Comparison of ENCODE assay signal across 9 cellular contexts in the genomic region with DNA sequence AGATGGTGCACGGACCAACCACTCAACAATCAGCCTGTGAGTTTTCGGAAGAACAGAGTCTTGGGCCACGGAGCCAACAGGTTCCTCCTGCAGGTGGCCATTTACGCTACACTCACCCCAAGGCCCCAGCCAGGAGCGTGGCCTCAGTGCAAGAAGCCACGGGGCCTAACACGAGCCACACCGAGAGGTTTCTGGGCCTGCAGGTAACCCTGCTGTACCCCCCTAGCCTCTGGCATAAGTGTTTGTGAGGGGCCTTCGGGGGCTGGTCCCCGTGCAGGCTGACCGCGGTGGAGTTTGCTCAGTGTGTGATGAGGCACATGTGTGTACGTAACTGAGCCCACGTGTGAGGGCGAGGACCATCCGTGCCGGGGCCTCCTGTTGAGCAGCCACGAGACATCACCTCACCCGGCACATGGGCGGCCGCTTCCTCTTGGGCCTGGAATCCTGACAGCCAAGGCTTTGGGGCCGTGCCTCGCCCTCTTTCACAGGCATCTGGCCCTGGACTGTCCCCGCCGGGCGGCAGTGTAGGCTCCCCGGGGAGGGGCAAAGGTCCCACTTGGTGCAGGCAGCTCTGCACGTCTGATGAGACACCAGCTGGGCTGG.
DNase-seq lines count a peak whose midpoint lies in the region; ATAC-seq lines count a peak whose summit lies in the region.
"Had no signal": no experiment of that assay in that cellular context is flagged by ENCODE, and none has a peak within 500 bp of the region (broad histone marks: within the 10 kb centered on the region; RNA-seq: fewer than 3 reads in every experiment).

No MANE protein-coding gene starts in this region.

- peak overlapping the region; percentile 98 for H3K27ac Mint-ChIP-seq in activated naive CD8-positive, alpha-beta T cell treated with anti-CD3 and anti-CD28 coated beads, Interleukin-2, amount 10 ng/mL, durations not matched to agents 7 days and 5 days

- peaks cover 30% of the 10 kb centered on the region for H3K4me1 Mint-ChIP-seq in activated naive CD8-positive, alpha-beta T cell treated with anti-CD3 and anti-CD28 coated beads, Interleukin-2, amount 10 ng/mL, durations not matched to agents 7 days and 5 days

- peaks cover 8% of the 10 kb centered on the region for H3K36me3 Mint-ChIP-seq in activated naive CD8-positive, alpha-beta T cell treated with anti-CD3 and anti-CD28 coated beads, Interleukin-2, amount 10 ng/mL, durations not matched to agents 7 days and 5 days

- H3K9me3 Mint-ChIP-seq in activated naive CD8-positive, alpha-beta T cell treated with anti-CD3 and anti-CD28 coated beads, Interleukin-2, amount 10 ng/mL, durations not matched to agents 7 days and 5 days, result no peaks in the 10 kb centered on the region

- POLR2A ChIA-PET in activated naive CD8-positive, alpha-beta T cell treated with anti-CD3 and anti-CD28 coated beads, Interleukin-2, amount 10 ng/mL, durations not matched to agents 7 days and 5 days (lab: Charles Lee), result interaction anchor here (0.6 to 3.5 kb wide), 17 partner anchors 9 to 386 kb away, joined by 3 to 103 read pairs (median 5); partner anchors contain the start of genes C6orf120, DLL1 and WDR27

- H3K27me3 Mint-ChIP-seq in activated naive CD8-positive, alpha-beta T cell treated with anti-CD3 and anti-CD28 coated beads, Interleukin-2, amount 10 ng/mL, durations not matched to agents 7 days and 5 days, result no peaks in the 10 kb centered on the region

- DNase-seq in activated naive CD8-positive, alpha-beta T cell treated with anti-CD3 and anti-CD28 coated beads, Interleukin-2, amount 10 ng/mL, durations not matched to agents 7 days and 5 days, result no peak
- DNase-seq in retina (peak; percentile 2), SHP77 treated with DMSO at 0.1 percent for 48 hours (lab: John Stamatoyannopoulos, UW) (no peak), NCI-H226 (no peak), NCI-H187 (lab: John Stamatoyannopoulos, UW) (no peak), hippocampal formation (lab: John Stamatoyannopoulos, UW) (no peak)
- DNase-seq: OCI-M1 had no signal

- peak overlapping the region; percentile 94 for H3K4me3 Mint-ChIP-seq in activated naive CD8-positive, alpha-beta T cell treated with anti-CD3 and anti-CD28 coated beads, Interleukin-2, amount 10 ng/mL, durations not matched to agents 7 days and 5 days

- ATAC-seq in GM19035 (IDR thresholded peaks at IDR 0.05; ENCODE audit: unreplicated experiment) (peak; percentile 15), HG03139 (IDR thresholded peaks at IDR 0.05; ENCODE audit: unreplicated experiment) (peak; percentile 4)
- peak; percentile 2 for ATAC-seq in activated naive CD8-positive, alpha-beta T cell treated with anti-CD3 and anti-CD28 coated beads, Interleukin-2, amount 10 ng/mL, durations not matched to agents 7 days and 5 days (ENCODE audit: low read depth)
